In genomic region chr18:477565-477964, GRCh38 we compare ENCODE assay signal across 11 cellular contexts. TPM values are rescaled to one million over a fixed set of nuclear protein-coding genes. Genes with fewer than 3 reads are reported as not detected.
DNase-seq lines count a peak whose midpoint lies in the region; FAIRE-seq and TF ChIP-seq lines count a peak whose summit lies in the region.
"Had no signal": no experiment of that assay in that cellular context is flagged by ENCODE, and none has a peak within 500 bp of the region (broad histone marks: within the 10 kb centered on the region; RNA-seq: fewer than 3 reads in every experiment).

No MANE protein-coding gene starts in this region.

- H3K79me1 ChIP-seq in H1 (ENCODE audit: low read depth, low read length) = no peaks in the 10 kb centered on the region

- peak; percentile 16 for DNase-seq in activated CD4-positive, alpha-beta T cell treated with anti-CD3 and anti-CD28 coated beads for 48 hours
- no peak for DNase-seq in activated CD4-positive, alpha-beta T cell treated with anti-CD3 and anti-CD28 coated beads, Interleukin-2, amount 50 U/mL, for 1 hour
- peak; percentile 70 for DNase-seq in NCI-H69 (lab: John Stamatoyannopoulos, UW)
- no peak for DNase-seq in H1 (ENCODE audit: low read depth in 1 of 2, low spot score in 2 of 2)
- DNase-seq in smooth muscle cell (lab: John Stamatoyannopoulos, UW; ENCODE audit: unreplicated experiment) = no peak
- DNase-seq in SKM-1 (lab: John Stamatoyannopoulos, UW; ENCODE audit: unreplicated experiment) = no peak
- no peak for DNase-seq in DMS114 treated with DMSO at 0.1 percent for 48 hours (lab: John Stamatoyannopoulos, UW; ENCODE audit: unreplicated experiment)
- DNase-seq in stimulated activated CD8-positive, alpha-beta memory T cell treated with anti-CD3 and anti-CD28 coated beads, Interleukin-4, amount 100 ng/mL, for 48 hours = no peak
- DNase-seq: activated CD8-positive, alpha-beta memory T cell treated with anti-CD3 and anti-CD28 coated beads, Interleukin-2, amount 50 U/mL, for 48 hours had no signal

- H3K9ac ChIP-seq in H1 (replicated peaks in 1 of 4; ENCODE audit: extremely low read depth in 1 of 4, low read depth in 3 of 4, low read length in 3 of 4) (no peak overlapping the region), smooth muscle cell (ENCODE audit: low read depth) (no peak overlapping the region)
- H3K9ac ChIP-seq: BLaER1 had no signal

- no peak overlapping the region for H3K56ac ChIP-seq in H1 (replicated peaks; ENCODE audit: insufficient read length, low read depth, low read length)

- H3K4me2 ChIP-seq in H1 (ENCODE audit: insufficient read depth in 1 of 2, low read depth in 2 of 2, low read length in 2 of 2) (no peak overlapping the region), smooth muscle cell (no peak overlapping the region)
- H3K4me2 ChIP-seq: BLaER1 had no signal

- H3K27me3 ChIP-seq in H1 (replicated peaks in 1 of 4; ENCODE audit: control insufficient read depth in 3 of 4, extremely low read depth in 1 of 4, insufficient read depth in 3 of 4, low read length in 3 of 4) (no peaks in the 10 kb centered on the region; a peak in 1 of 7 replicates), smooth muscle cell (ENCODE audit: low read depth) (no peaks in the 10 kb centered on the region)
- H3K27me3 ChIP-seq: BLaER1 had no signal

- H3K4me1 ChIP-seq in H1 (replicated peaks in 1 of 4; ENCODE audit: control insufficient read depth in 3 of 4, insufficient read depth in 4 of 4, low read length in 3 of 4) (peaks cover 5 to 17% (median 10%) of the 10 kb centered on the region in 4 experiments), smooth muscle cell (ENCODE audit: low read depth) (peaks cover 10% of the 10 kb centered on the region)

- no peaks in the 10 kb centered on the region for H3K79me2 ChIP-seq in H1 (ENCODE audit: control insufficient read depth in 1 of 2, insufficient read depth in 2 of 2, low read length in 2 of 2)
- H3K79me2 ChIP-seq in smooth muscle cell (ENCODE audit: low read depth) = no peaks in the 10 kb centered on the region

- H3K36me3 ChIP-seq in H1 (ENCODE audit: control insufficient read depth in 2 of 4, insufficient read depth in 4 of 4, low read length in 3 of 4) (no peaks in the 10 kb centered on the region), smooth muscle cell (ENCODE audit: low read depth) (no peaks in the 10 kb centered on the region)
- H3K36me3 ChIP-seq: BLaER1 had no signal

- POLR2A ChIA-PET in H1 (lab: Charles Lee; ENCODE audit: partially characterized antibody) = no interaction called here

- CTCF ChIA-PET in H1 (lab: Charles Lee; ENCODE audit: partially characterized antibody) = interaction anchor here (0.7 to 3.5 kb wide), 20 partner anchors 9 to 190 kb away, joined by 3 to 20 read pairs (median 4); partner anchors contain the start of gene CETN1

- peak; percentile 69 to 78 for TF ChIP-seq RAD21 in H1 (IDR thresholded peaks at IDR 0.05 in 1 of 2, conservative IDR thresholded peaks at IDR 0.05 in 1 of 2; ENCODE audit: low read depth in 2 of 2, low read length in 2 of 2)

- H2BK120ac ChIP-seq in H1 (replicated peaks; ENCODE audit: low read depth, low read length) = no peak overlapping the region

- H2BK15ac ChIP-seq in H1 (ENCODE audit: low read length) = no peak overlapping the region

- no peak overlapping the region for H3K18ac ChIP-seq in H1 (ENCODE audit: extremely low read depth, low read length)

- no peak overlapping the region for H2AK5ac ChIP-seq in H1 (ENCODE audit: low read depth, low read length)

- H4K8ac ChIP-seq in H1 (ENCODE audit: extremely low read depth, insufficient read depth, low read length) = no peak overlapping the region

- TF ChIP-seq CTCF in H1 (IDR thresholded peaks at IDR 0.05; ENCODE audit: control extremely low read depth in 1 of 3, insufficient read depth in 1 of 3, low read depth in 1 of 3, low read length in 3 of 3) (peak; percentile 66 to 82 (median 76)), smooth muscle cell (IDR thresholded peaks at IDR 0.05; ENCODE audit: borderline replicate concordance, insufficient read depth, poor library complexity, severe bottlenecking) (peak; percentile 33)

- H2AFZ ChIP-seq in H1 (ENCODE audit: low read length) (no peak overlapping the region), smooth muscle cell (ENCODE audit: low read depth) (no peak overlapping the region)

- no peaks in the 10 kb centered on the region for H4K20me1 ChIP-seq in H1 (replicated peaks in 1 of 2; ENCODE audit: control insufficient read depth in 1 of 2, insufficient read depth in 2 of 2, low read length in 2 of 2)
- no peaks in the 10 kb centered on the region for H4K20me1 ChIP-seq in smooth muscle cell (ENCODE audit: low read depth)
- H4K20me1 ChIP-seq: BLaER1 had no signal

- H2BK20ac ChIP-seq in H1 (ENCODE audit: low read length) = no peak overlapping the region

- H3K4ac ChIP-seq in H1 (replicated peaks; ENCODE audit: insufficient read length, low read depth, low read length) = no peak overlapping the region

- H3K14ac ChIP-seq in H1 (ENCODE audit: insufficient read length) = no peak overlapping the region

- no peak overlapping the region for H2BK12ac ChIP-seq in H1 (ENCODE audit: low read depth, low read length)

- no peaks in the 10 kb centered on the region for H3F3A ChIP-seq in smooth muscle cell (ENCODE audit: low read depth)

- H3K23ac ChIP-seq in H1 (ENCODE audit: insufficient read length) = no peak overlapping the region

- FAIRE-seq in H1 (lab: Jason Lieb, UNC) = peak; percentile 28

- WGBS in H1 (ENCODE audit: extremely low coverage in 1 of 2, insufficient coverage in 1 of 2, insufficient read length in 1 of 2, insufficient replicate concordance in 2 of 2, low coverage in 1 of 2, low lambda C conversion rate in 2 of 2, missing lambda C conversion rate in 1 of 2), 2 experiments = 59% methylated on average over 2 of the region's 2 CpGs; no CpG with 5 or more reads in 1 of the 2 experiments
- WGBS in smooth muscle cell (ENCODE audit: low lambda C conversion rate) = 84% methylated on average over 2 of the region's 2 CpGs

- no peak overlapping the region for H4K91ac ChIP-seq in H1 (replicated peaks; ENCODE audit: insufficient read length, low read length)

- no peak overlapping the region for H2BK5ac ChIP-seq in H1 (ENCODE audit: low read depth, low read length)

- H3K4me3 ChIP-seq in H1 (ENCODE audit: extremely low read depth in 1 of 4, insufficient read depth in 2 of 4, low read depth in 3 of 4, low read length in 4 of 4) (no peak overlapping the region), smooth muscle cell (no peak overlapping the region)
- H3K4me3 ChIP-seq: BLaER1 had no signal

- no peak overlapping the region for H4K5ac ChIP-seq in H1 (ENCODE audit: insufficient read length, low read depth, low read length)

- H3K27ac ChIP-seq in H1 (ENCODE audit: low read depth, low read length) (no peak overlapping the region), smooth muscle cell (ENCODE audit: low read depth) (no peak overlapping the region)
- H3K27ac ChIP-seq: BLaER1 had no signal

- no peaks in the 10 kb centered on the region for H3K9me3 ChIP-seq in H1 (ENCODE audit: insufficient read depth in 2 of 2, low read depth in 1 of 2, low read length in 1 of 2)
- H3K9me3 ChIP-seq in smooth muscle cell (replicated peaks; ENCODE audit: low read depth) = no peaks in the 10 kb centered on the region
- H3K9me3 ChIP-seq: BLaER1 had no signal

- H3K23me2 ChIP-seq in H1 (ENCODE audit: low read depth, low read length) = no peaks in the 10 kb centered on the region

- no peak for TF ChIP-seq EP300 in H1 (IDR thresholded peaks at IDR 0.05; ENCODE audit: borderline replicate concordance in 1 of 2, low read depth in 2 of 2, low read length in 2 of 2)

- TF ChIP-seq POLR2A in H1 (IDR thresholded peaks at IDR 0.05; ENCODE audit: control extremely low read depth in 1 of 2, low read depth in 2 of 2, low read length in 2 of 2) = no peak

TF ChIP-seq in H1, 55 proteins besides CTCF, POLR2A, EP300 and RAD21:
- TF ChIP-seq JUN (IDR thresholded peaks at IDR 0.05; ENCODE audit: low read depth, low read length) (no peak), CREB1 (IDR thresholded peaks at IDR 0.05) (peak; percentile 47; the same call in 1 of the 2 replicates)
TF ChIP-seq in H1: peak in this region for 1.

RNA-seq across cellular contexts. Expression of gene COLEC12, which starts 22.9 kb away (rescaled TPM):
- total RNA-seq in H1 (2021; fragmentation: NEBNext Ultra II Directional; extraction: Animal tissue kit (Norgen Biotek cat#: 25700)) = 2.2 and 2.3 TPM in 2 replicates
- polyA plus RNA-seq in H1 (2011; rRNA removed) (0.44 and 0.47 TPM in 2 replicates), smooth muscle cell (10.5 and 13.7 TPM in 2 replicates)
- polyA plus RNA-seq in H1 (2011; cell fraction: cytosol; rRNA removed) = 0.72 TPM
- 0.78 TPM for polyA plus RNA-seq in H1 (2011; cell fraction: nucleus; rRNA removed)
- polyA plus RNA-seq in H1 (2012, experiment 1 of 2) = 0.64 to 0.81 TPM (median 0.78 TPM) in 4 replicates
- polyA plus RNA-seq in H1 (2012, experiment 2 of 2) = 0.22 TPM
- polyA plus RNA-seq in H1 (2013, experiment 1 of 2) = 1.8 TPM
- polyA plus RNA-seq in H1 (2013, experiment 2 of 2) = 2.3 TPM
- 0.85 and 0.88 TPM in 2 replicates for polyA minus RNA-seq in H1 (2011; rRNA and poly(A)+ RNA removed)
- polyA minus RNA-seq in H1 (2011; cell fraction: cytosol; rRNA and poly(A)+ RNA removed) = 0.44 TPM
- 0.90 TPM for polyA minus RNA-seq in H1 (2011; cell fraction: nucleus; rRNA and poly(A)+ RNA removed)
- 10.8 and 13.8 TPM in 2 replicates for total RNA-seq in smooth muscle cell
- polyA plus RNA-seq: naive thymus-derived CD4-positive, alpha-beta T cell had no signal

Comparison
In these comparisons a context has a peak if more than half of its experiments do, and no peak if none do; other contexts are left out.
1. DNase-seq: peak in activated CD4-positive, alpha-beta T cell treated with anti-CD3 and anti-CD28 coated beads for 48 hours (single experiment) and NCI-H69 (single experiment); none in activated CD4-positive, alpha-beta T cell treated with anti-CD3 and anti-CD28 coated beads, Interleukin-2, amount 50 U/mL, for 1 hour (single experiment), H1 (0 of 2), smooth muscle cell (single experiment), SKM-1 (single experiment), DMS114 treated with DMSO at 0.1 percent for 48 hours (single experiment) and stimulated activated CD8-positive, alpha-beta memory T cell treated with anti-CD3 and anti-CD28 coated beads, Interleukin-4, amount 100 ng/mL, for 48 hours (single experiment).